In genomic region chr13:25088562-25089221, GRCh38 we compare ENCODE assay signal across 1 cellular context.
TF ChIP-seq lines count a peak whose summit lies in the region.

No MANE protein-coding gene starts in this region.

TF ChIP-seq in GM12878, 131 proteins besides CTCF, POLR2A, EP300 and RAD21 (continued from another document):
- TF ChIP-seq E4F1 (IDR thresholded peaks at IDR 0.05; ENCODE audit: borderline replicate concordance, partially characterized antibody) (no peak), RUNX3 (IDR thresholded peaks at IDR 0.05; ENCODE audit: low read length) (peak; percentile 44)
